Comparison of ENCODE assay signal across 8 cellular contexts in genomic region chr11:1837171-1838076, GRCh38.
A peak's percentile ranks its signal among the peaks of the same experiment; 100 is the strongest.
DNase-seq lines count a peak whose midpoint lies in the region; ATAC-seq lines count a peak whose summit lies in the region.

No MANE protein-coding gene starts in this region.

- H3K4me3 Mint-ChIP-seq in T-helper 2 cell treated with Interferon-gamma antibody and Interleukin-4, amounts not matched to agents 5 μg/mL and 100 μg/mL, for 36 hours, result no peak overlapping the region

- H3K4me1 Mint-ChIP-seq in T-helper 2 cell treated with Interferon-gamma antibody and Interleukin-4, amounts not matched to agents 5 μg/mL and 100 μg/mL, for 36 hours (ENCODE audit: low read depth), result peaks cover 6% of the 10 kb centered on the region

- no peaks in the 10 kb centered on the region for H3K36me3 Mint-ChIP-seq in T-helper 2 cell treated with Interferon-gamma antibody and Interleukin-4, amounts not matched to agents 5 μg/mL and 100 μg/mL, for 36 hours (ENCODE audit: low read depth)

- H3K9me3 Mint-ChIP-seq in T-helper 2 cell treated with Interferon-gamma antibody and Interleukin-4, amounts not matched to agents 5 μg/mL and 100 μg/mL, for 36 hours, result no peaks in the 10 kb centered on the region

- H3K27ac Mint-ChIP-seq in T-helper 2 cell treated with Interferon-gamma antibody and Interleukin-4, amounts not matched to agents 5 μg/mL and 100 μg/mL, for 36 hours, result no peak overlapping the region

- DNase-seq in AG08396 (ENCODE audit: low spot score), result peak; percentile 87
- DNase-seq in HK-2 (ENCODE audit: unreplicated experiment), result peak; percentile 34
- DNase-seq in T-helper 2 cell treated with Interferon-gamma antibody and Interleukin-4, amounts not matched to agents 5 μg/mL and 100 μg/mL, for 36 hours (ENCODE audit: low spot score), result peak; percentile 54
- DNase-seq in amniotic epithelial cell (ENCODE audit: low read depth), result peak; percentile 52
- DNase-seq in iPS-NIHi7 (ENCODE audit: extremely low spot score), result peak; percentile 91
- peak; percentile 67 to 81 for DNase-seq in stimulated activated CD4-positive, alpha-beta T cell treated with anti-CD3 and anti-CD28 coated beads, Interleukin-2, amount 100 ng/mL, for 48 hours
- no peak for DNase-seq in NCI-H510A treated with DMSO at 0.1 percent for 48 hours (lab: John Stamatoyannopoulos, UW)

- ATAC-seq in GM18870 (IDR thresholded peaks at IDR 0.05; ENCODE audit: unreplicated experiment), result peak; percentile 41

- H3K27me3 Mint-ChIP-seq in T-helper 2 cell treated with Interferon-gamma antibody and Interleukin-4, amounts not matched to agents 5 μg/mL and 100 μg/mL, for 36 hours (ENCODE audit: low read depth), result no peaks in the 10 kb centered on the region
